17 cellular contexts compared by ENCODE assay signal in the genomic region with DNA sequence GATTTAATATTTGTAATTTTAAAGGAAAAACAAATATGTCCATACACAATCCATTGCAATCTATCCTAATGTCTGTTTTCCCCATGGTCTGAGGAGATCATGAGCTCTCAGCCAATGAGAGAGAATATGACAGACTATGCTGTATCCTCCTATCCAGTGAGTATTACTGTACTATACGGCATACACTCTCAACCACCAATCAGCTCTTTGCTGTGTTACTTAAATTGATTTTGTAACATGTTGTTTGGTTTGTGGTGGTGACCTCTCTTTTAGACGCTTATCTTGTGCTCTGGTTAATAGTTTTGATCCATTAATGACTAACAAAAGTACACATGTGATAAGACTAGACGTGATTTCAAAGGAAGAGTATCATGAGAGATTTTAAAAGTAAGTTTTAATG.
DNase-seq lines count a peak whose midpoint lies in the region; ATAC-seq and TF ChIP-seq lines count a peak whose summit lies in the region.
"Had no signal": no experiment of that assay in that cellular context is flagged by ENCODE, and none has a peak within 500 bp of the region (broad histone marks: within the 10 kb centered on the region; RNA-seq: fewer than 3 reads in every experiment).

No MANE protein-coding gene starts in this region.

- H3K4me1 ChIP-seq in right lobe of liver: peaks cover 0 to 37% (median 5%) of the 10 kb centered on the region in 4 donors

- no peak for DNase-seq in activated naive CD8-positive, alpha-beta T cell treated with anti-CD3 and anti-CD28 coated beads, Interleukin-2, amount 50 U/mL, for 24 hours
- DNase-seq in fibroblast of mammary gland (ENCODE audit: low read depth): peak; percentile 5
- no peak for DNase-seq in right lobe of liver
- no peak for DNase-seq in NCI-H1417 (lab: John Stamatoyannopoulos, UW)
- DNase-seq in stimulated activated CD4-positive, alpha-beta T cell treated with anti-CD3 and anti-CD28 coated beads, Interleukin-4, amount 100 ng/mL, for 4 hours: no peak
- no peak for DNase-seq in AML-193 (lab: John Stamatoyannopoulos, UW)
- DNase-seq: Karpas-422, MV-4-11, NCI-H1417 treated with DMSO at 0.1 percent for 48 hours, NCI-H187, NCI-H446 treated with DMSO at 0.1 percent for 48 hours, NCI-H526 treated with DMSO at 0.1 percent for 48 hours, Right ventricle myocardium superior had no signal

- H3K4me1 Mint-ChIP-seq in activated naive CD8-positive, alpha-beta T cell (ENCODE audit: low read depth): peaks cover 22% of the 10 kb centered on the region
- peaks cover 33% of the 10 kb centered on the region for H3K4me1 Mint-ChIP-seq in activated naive CD8-positive, alpha-beta T cell treated with anti-CD3 and anti-CD28 coated beads, Interleukin-2, amount 50 U/mL, for 24 hours

- H3K27ac ChIP-seq in right lobe of liver: peak overlapping the region; percentile 53 to 87 (median 80)

- no peaks in the 10 kb centered on the region for H3K27me3 ChIP-seq in right lobe of liver

- H3K9me3 ChIP-seq in right lobe of liver: no peaks in the 10 kb centered on the region

- intact Hi-C loops in right lobe of liver (cut with DNase I): no loop called here

- H3K4me3 Mint-ChIP-seq in activated naive CD8-positive, alpha-beta T cell: no peak overlapping the region
- no peak overlapping the region for H3K4me3 Mint-ChIP-seq in activated naive CD8-positive, alpha-beta T cell treated with anti-CD3 and anti-CD28 coated beads, Interleukin-2, amount 50 U/mL, for 24 hours
- H3K4me3 Mint-ChIP-seq: B cell, CD14-positive monocyte had no signal

- no peaks in the 10 kb centered on the region for H3K27me3 Mint-ChIP-seq in activated naive CD8-positive, alpha-beta T cell
- H3K27me3 Mint-ChIP-seq in activated naive CD8-positive, alpha-beta T cell treated with anti-CD3 and anti-CD28 coated beads, Interleukin-2, amount 50 U/mL, for 24 hours: no peaks in the 10 kb centered on the region
- H3K27me3 Mint-ChIP-seq: B cell had no signal

- TF ChIP-seq CTCF in fibroblast of mammary gland (conservative IDR thresholded peaks at IDR 0.05; ENCODE audit: control insufficient read depth, insufficient read depth, low read depth, low read length) (no peak), right lobe of liver (IDR thresholded peaks at IDR 0.05) (no peak)

- peak overlapping the region; percentile 69 for H3K27ac Mint-ChIP-seq in activated naive CD8-positive, alpha-beta T cell
- H3K27ac Mint-ChIP-seq in activated naive CD8-positive, alpha-beta T cell treated with anti-CD3 and anti-CD28 coated beads, Interleukin-2, amount 50 U/mL, for 24 hours: no peak overlapping the region
- H3K27ac Mint-ChIP-seq: B cell had no signal

- H3K36me3 ChIP-seq in right lobe of liver: no peaks in the 10 kb centered on the region

- H3K4me3 ChIP-seq in fibroblast of mammary gland (ENCODE audit: control insufficient read depth, low read depth, low read length) (no peak overlapping the region), right lobe of liver (peak overlapping the region in 1 of 3 donors; percentile 12)

- TF ChIP-seq POLR2A in right lobe of liver (IDR thresholded peaks at IDR 0.05): no peak

- ATAC-seq in activated naive CD8-positive, alpha-beta T cell treated with anti-CD3 and anti-CD28 coated beads, Interleukin-2, amount 50 U/mL, for 24 hours: no peak
- peak; percentile 79 to 97 (median 92) for ATAC-seq in right lobe of liver
- ATAC-seq in GM19324 (IDR thresholded peaks at IDR 0.05; ENCODE audit: low FRiP score, unreplicated experiment): no peak

- H3K9me3 Mint-ChIP-seq in activated naive CD8-positive, alpha-beta T cell (ENCODE audit: low read depth): no peaks in the 10 kb centered on the region
- peaks cover under 1% of the 10 kb centered on the region for H3K9me3 Mint-ChIP-seq in activated naive CD8-positive, alpha-beta T cell treated with anti-CD3 and anti-CD28 coated beads, Interleukin-2, amount 50 U/mL, for 24 hours

- WGBS in right lobe of liver (ENCODE audit: insufficient coverage, low coverage, low lambda C conversion rate, missing lambda C conversion rate): 26% methylated on average over 3 of the region's 3 CpGs

- H3K36me3 Mint-ChIP-seq in activated naive CD8-positive, alpha-beta T cell: no peaks in the 10 kb centered on the region
- no peaks in the 10 kb centered on the region for H3K36me3 Mint-ChIP-seq in activated naive CD8-positive, alpha-beta T cell treated with anti-CD3 and anti-CD28 coated beads, Interleukin-2, amount 50 U/mL, for 24 hours (ENCODE audit: low read depth)
- H3K36me3 Mint-ChIP-seq: CD14-positive monocyte had no signal

Comparison
In these comparisons a context has a peak if more than half of its experiments do, and no peak if none do; other contexts are left out.
1. ATAC-seq: peak in right lobe of liver (4 of 4); none in activated naive CD8-positive, alpha-beta T cell treated with anti-CD3 and anti-CD28 coated beads, Interleukin-2, amount 50 U/mL, for 24 hours (single experiment) and GM19324 (single experiment).